Comparison of ENCODE assay signal across 9 cellular contexts in genomic region chr1:63326473-63327380, GRCh38. TPM values are rescaled to one million over a fixed set of nuclear protein-coding genes. Genes with fewer than 3 reads are reported as not detected.
DNase-seq lines count a peak whose midpoint lies in the region; ATAC-seq and TF ChIP-seq lines count a peak whose summit lies in the region.
"Had no signal": no experiment of that assay in that cellular context is flagged by ENCODE, and none has a peak within 500 bp of the region (broad histone marks: within the 10 kb centered on the region; RNA-seq: fewer than 3 reads in every experiment).

No MANE protein-coding gene starts in this region.

- H3K36me3 Mint-ChIP-seq in progenitor cell of endocrine pancreas (ENCODE audit: insufficient read depth): no peaks in the 10 kb centered on the region

- DNase-seq in activated CD8-positive, alpha-beta memory T cell treated with anti-CD3 and anti-CD28 coated beads, Interleukin-2, amount 50 U/mL, for 48 hours: peak; percentile 56
- no peak for DNase-seq in activated CD8-positive, alpha-beta memory T cell treated with anti-CD3 and anti-CD28 coated beads, Interleukin-2, amount 50 U/mL, for 4 hours
- DNase-seq in NCI-H2227 (lab: John Stamatoyannopoulos, UW; ENCODE audit: unreplicated experiment): peak; percentile 36
- peak; percentile 58 for DNase-seq in ecto neural progenitor cell (ENCODE audit: low spot score)
- no peak for DNase-seq in progenitor cell of endocrine pancreas (ENCODE audit: low spot score, unreplicated experiment)
- no peak for DNase-seq in NCI-H446 treated with DMSO at 0.1 percent for 48 hours (lab: John Stamatoyannopoulos, UW)
- no peak for DNase-seq in Kasumi-1 (lab: John Stamatoyannopoulos, UW)
- DNase-seq: GOT3 had no signal

- no peak overlapping the region for H3K4me3 Mint-ChIP-seq in progenitor cell of endocrine pancreas (ENCODE audit: low read depth)

- peaks cover 4% of the 10 kb centered on the region for H3K4me1 Mint-ChIP-seq in progenitor cell of endocrine pancreas (ENCODE audit: low read depth)

- TF ChIP-seq CTCF in progenitor cell of endocrine pancreas (IDR thresholded peaks at IDR 0.05; ENCODE audit: unreplicated experiment): no peak

- no peak for ATAC-seq in HG02973 (IDR thresholded peaks at IDR 0.05; ENCODE audit: unreplicated experiment)

- H3K9me3 Mint-ChIP-seq in progenitor cell of endocrine pancreas (ENCODE audit: low read depth): no peaks in the 10 kb centered on the region

- peak overlapping the region; percentile 42 for H3K27ac Mint-ChIP-seq in progenitor cell of endocrine pancreas

- peaks cover 77% of the 10 kb centered on the region for H3K27me3 Mint-ChIP-seq in progenitor cell of endocrine pancreas

RNA-seq across cellular contexts. Expression of gene FOXD3, which starts 4.4 kb away (rescaled TPM):
- total RNA-seq in progenitor cell of endocrine pancreas: not detected in 2 replicates

RNA-seq across cellular contexts. Expression of gene ALG6, which starts 40.7 kb away (rescaled TPM):
- 22.6 and 24.2 TPM in 2 replicates for total RNA-seq in progenitor cell of endocrine pancreas

Comparison
In these comparisons a context has a peak if more than half of its experiments do, and no peak if none do; other contexts are left out.
1. DNase-seq: peak in activated CD8-positive, alpha-beta memory T cell treated with anti-CD3 and anti-CD28 coated beads, Interleukin-2, amount 50 U/mL, for 48 hours (single experiment), NCI-H2227 (single experiment) and ecto neural progenitor cell (single experiment); none in activated CD8-positive, alpha-beta memory T cell treated with anti-CD3 and anti-CD28 coated beads, Interleukin-2, amount 50 U/mL, for 4 hours (single experiment), progenitor cell of endocrine pancreas (single experiment), NCI-H446 treated with DMSO at 0.1 percent for 48 hours (single experiment) and Kasumi-1 (0 of 2).